ENCODE assay signal across 28 cellular contexts in genomic region chr4:39050590-39050989, GRCh38. TPM values are rescaled to one million over a fixed set of nuclear protein-coding genes. Genes with fewer than 3 reads are reported as not detected.
"Had no signal": no experiment of that assay in that cellular context is flagged by ENCODE, and none has a peak within 500 bp of the region (broad histone marks: within the 10 kb centered on the region; RNA-seq: fewer than 3 reads in every experiment).

No MANE protein-coding gene starts in this region.

- H3K4me2 ChIP-seq: smooth muscle cell had no signal

- H3K27ac Mint-ChIP-seq: activated CD8-positive, alpha-beta T cell treated with anti-CD3 and anti-CD28 coated beads for 36 hours; activated naive CD4-positive, alpha-beta T cell treated with anti-CD3 and anti-CD28 coated beads, Interleukin-2, amount 10 ng/mL, durations not matched to agents 7 days and 5 days; endodermal cell; immature natural killer cell; stimulated activated naive B cell treated with anti-CD40 and anti-IgM and Interleukin-4, amounts not matched to agents 10 μg/mL and 1 μg/mL and 100 μg/mL, for 72 hours had no signal

- ATAC-seq: activated CD8-positive, alpha-beta T cell treated with anti-CD3 and anti-CD28 coated beads for 36 hours; esophagus mucosa; heart left ventricle; naive thymus-derived CD4-positive, alpha-beta T cell; stimulated activated naive B cell treated with anti-CD40 and anti-IgM and Interleukin-4, amounts not matched to agents 10 μg/mL and 1 μg/mL and 100 μg/mL, for 72 hours; upper lobe of right lung had no signal

- H3K4me3 Mint-ChIP-seq: activated CD8-positive, alpha-beta T cell treated with anti-CD3 and anti-CD28 coated beads for 36 hours; activated naive CD4-positive, alpha-beta T cell treated with anti-CD3 and anti-CD28 coated beads, Interleukin-2, amount 10 ng/mL, durations not matched to agents 7 days and 5 days; endodermal cell; immature natural killer cell; naive thymus-derived CD4-positive, alpha-beta T cell; neural crest cell; stimulated activated naive B cell treated with anti-CD40 and anti-IgM and Interleukin-4, amounts not matched to agents 10 μg/mL and 1 μg/mL and 100 μg/mL, for 72 hours had no signal

- H3K27ac ChIP-seq: heart left ventricle, right atrium auricular region, stomach, thyroid gland, upper lobe of right lung, VCaP had no signal

- H3K4me1 ChIP-seq: thyroid gland had no signal

- H3K36me3 ChIP-seq: heart left ventricle, right atrium auricular region, stomach, thyroid gland, upper lobe of right lung had no signal

- H3K27me3 Mint-ChIP-seq: activated CD8-positive, alpha-beta T cell treated with anti-CD3 and anti-CD28 coated beads for 36 hours; activated naive CD4-positive, alpha-beta T cell treated with anti-CD3 and anti-CD28 coated beads, Interleukin-2, amount 10 ng/mL, durations not matched to agents 7 days and 5 days; naive thymus-derived CD4-positive, alpha-beta T cell; stimulated activated naive B cell treated with anti-CD40 and anti-IgM and Interleukin-4, amounts not matched to agents 10 μg/mL and 1 μg/mL and 100 μg/mL, for 72 hours had no signal

- H3K9me3 ChIP-seq: heart left ventricle, right atrium auricular region, stomach, thyroid gland, upper lobe of right lung had no signal

- H3K4me3 ChIP-seq: heart left ventricle, right atrium auricular region, smooth muscle cell, stomach, thyroid gland, upper lobe of right lung had no signal

- H3K36me3 Mint-ChIP-seq: immature natural killer cell had no signal

- DNase-seq: activated CD4-positive, alpha-beta T cell treated with anti-CD3 and anti-CD28 coated beads, Interleukin-2, amount 50 U/mL, for 1 hour; activated CD8-positive, alpha-beta T cell treated with anti-CD3 and anti-CD28 coated beads for 36 hours; activated effector memory CD4-positive, alpha-beta T cell treated with anti-CD3 and anti-CD28 coated beads, Interleukin-2, amount 50 U/mL, for 16 hours; activated naive CD4-positive, alpha-beta T cell treated with anti-CD3 and anti-CD28 coated beads, Interleukin-2, amount 10 ng/mL, durations not matched to agents 7 days and 5 days; activated T-cell treated with anti-CD3 and anti-CD28 coated beads, Interleukin-2, amount 50 U/mL, for 48 hours; amniotic stem cell; endodermal cell; foreskin fibroblast; heart left ventricle; hypothalamus; immature natural killer cell; kidney; midbrain; naive thymus-derived CD4-positive, alpha-beta T cell; nucleus accumbens; stimulated activated CD4-positive, alpha-beta T cell treated with anti-CD3 and anti-CD28 coated beads, Interleukin-1b, Interleukin-23, amount 100 ng/mL, for 48 hours; stimulated activated CD4-positive, alpha-beta T cell treated with anti-CD3 and anti-CD28 coated beads, Interleukin-4, amount 100 ng/mL, for 4 hours; stimulated activated CD8-positive, alpha-beta memory T cell treated with anti-CD3 and anti-CD28 coated beads, Interleukin-4, amount 100 ng/mL, for 48 hours; stimulated activated naive B cell treated with anti-CD40 and anti-IgM and Interleukin-4, amounts not matched to agents 10 μg/mL and 1 μg/mL and 100 μg/mL, for 72 hours; stomach; T-helper 1 cell; thyroid gland; upper lobe of right lung had no signal

- H3K27me3 ChIP-seq: heart left ventricle, right atrium auricular region, stomach, thyroid gland, upper lobe of right lung had no signal

- H3K9me3 Mint-ChIP-seq: activated CD8-positive, alpha-beta T cell treated with anti-CD3 and anti-CD28 coated beads for 36 hours; activated naive CD4-positive, alpha-beta T cell treated with anti-CD3 and anti-CD28 coated beads, Interleukin-2, amount 10 ng/mL, durations not matched to agents 7 days and 5 days; endodermal cell; immature natural killer cell; naive thymus-derived CD4-positive, alpha-beta T cell; neural crest cell; stimulated activated naive B cell treated with anti-CD40 and anti-IgM and Interleukin-4, amounts not matched to agents 10 μg/mL and 1 μg/mL and 100 μg/mL, for 72 hours had no signal

RNA-seq across cellular contexts. Expression of gene TMEM156, which starts 18.4 kb away (rescaled TPM):
- total RNA-seq: endodermal cell, neural crest cell, right atrium auricular region had no signal
